Comparison of ENCODE assay signal across 8 cellular contexts in the genomic region with DNA sequence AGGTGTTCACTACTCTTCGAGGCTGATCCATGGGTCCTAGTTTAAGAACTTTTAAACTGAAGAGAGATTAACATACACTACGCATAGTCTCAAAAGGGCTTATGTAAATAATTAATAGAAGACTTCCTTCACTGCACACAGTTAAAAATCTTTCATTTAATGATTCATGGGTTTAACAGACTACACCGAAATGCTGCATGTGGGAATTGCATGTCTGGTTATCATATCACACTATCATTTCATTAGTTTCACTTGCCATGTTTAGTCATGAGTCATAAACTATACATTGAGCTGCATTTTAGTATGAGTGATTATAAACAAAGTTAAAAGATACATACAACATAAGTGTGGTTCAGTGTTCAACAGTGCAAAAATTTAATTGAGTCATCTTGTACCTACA. TPM values are rescaled to one million over a fixed set of nuclear protein-coding genes. Genes with fewer than 3 reads are reported as not detected.
A peak's percentile ranks its signal among the peaks of the same experiment; 100 is the strongest.
DNase-seq lines count a peak whose midpoint lies in the region; ATAC-seq and TF ChIP-seq lines count a peak whose summit lies in the region.

No MANE protein-coding gene starts in this region.

- intact Hi-C loops in adrenal gland (cut with DNase I): no loop called here

- no peak for TF ChIP-seq CTCF in GM12865 (IDR thresholded peaks at IDR 0.05; ENCODE audit: insufficient read depth, low read depth, low read length, missing control alignments)
- no peak for TF ChIP-seq CTCF in adrenal gland (IDR thresholded peaks at IDR 0.05)

- H3K27me3 Mint-ChIP-seq in effector memory CD8-positive, alpha-beta T cell: no peaks in the 10 kb centered on the region

- no peaks in the 10 kb centered on the region for H3K9me3 ChIP-seq in adrenal gland (replicated peaks in 1 of 3)

- H3K27me3 ChIP-seq in adrenal gland: no peaks in the 10 kb centered on the region

- H3K4me1 Mint-ChIP-seq in effector memory CD8-positive, alpha-beta T cell (ENCODE audit: low read depth in 2 of 2): peaks cover 11 to 35% of the 10 kb centered on the region in 2 donors

- peaks cover 19 to 21% of the 10 kb centered on the region in 2 donors for H3K4me1 ChIP-seq in adrenal gland (replicated peaks in 1 of 2)

- H3K27ac ChIP-seq in adrenal gland: peak overlapping the region in 1 of 5 donors; percentile 18

- H3K9me3 Mint-ChIP-seq in effector memory CD8-positive, alpha-beta T cell: no peaks in the 10 kb centered on the region

- H3K36me3 ChIP-seq in adrenal gland (replicated peaks in 1 of 2): peaks cover 0 to 18% of the 10 kb centered on the region in 2 donors

- H3K36me3 Mint-ChIP-seq in effector memory CD8-positive, alpha-beta T cell (ENCODE audit: insufficient read depth): peaks cover 89% of the 10 kb centered on the region

- ATAC-seq in GM21360 (IDR thresholded peaks at IDR 0.05; ENCODE audit: unreplicated experiment) (peak; percentile 83), HG03175 (IDR thresholded peaks at IDR 0.05; ENCODE audit: unreplicated experiment) (peak; percentile 96)
- ATAC-seq in effector memory CD8-positive, alpha-beta T cell (replicated peaks): peak; percentile 70

- H3K27ac Mint-ChIP-seq in effector memory CD8-positive, alpha-beta T cell: peak overlapping the region; percentile 44 to 71

- H3K4me3 ChIP-seq in GM12865 (ENCODE audit: low read depth, low read length): no peak overlapping the region
- H3K4me3 ChIP-seq in adrenal gland: no peak overlapping the region

- TF ChIP-seq POLR2A in adrenal gland (IDR thresholded peaks at IDR 0.05): no peak

- H3K4me3 Mint-ChIP-seq in effector memory CD8-positive, alpha-beta T cell: peak overlapping the region in 1 of 2 donors; percentile 40

- DNase-seq in GM12865 (ENCODE audit: low read depth): peak; percentile 38
- DNase-seq in effector memory CD8-positive, alpha-beta T cell: no peak
- no peak for DNase-seq in stimulated activated CD8-positive, alpha-beta memory T cell treated with anti-CD3 and anti-CD28 coated beads, Interleukin-4, amount 100 ng/mL, for 48 hours
- no peak for DNase-seq in adrenal gland
- no peak for DNase-seq in NCI-H2107 (lab: John Stamatoyannopoulos, UW)
- DNase-seq in GF-D8 (lab: John Stamatoyannopoulos, UW): no peak

- WGBS in adrenal gland, 4 donors: 85 to 89% (median 87%) methylated on average over 3 of the region's 3 CpGs

RNA-seq across cellular contexts. Expression of a gene that starts 31.2 kb away (rescaled TPM):
- total RNA-seq in adrenal gland: 100 to 1,000 TPM; 103 to 527 (median 308) TPM
- 10 to 100 TPM; 55.3 to 92.2 (median 80.6) TPM for polyA plus RNA-seq in adrenal gland
